Comparison of ENCODE assay signal across 8 cellular contexts in the genomic region with DNA sequence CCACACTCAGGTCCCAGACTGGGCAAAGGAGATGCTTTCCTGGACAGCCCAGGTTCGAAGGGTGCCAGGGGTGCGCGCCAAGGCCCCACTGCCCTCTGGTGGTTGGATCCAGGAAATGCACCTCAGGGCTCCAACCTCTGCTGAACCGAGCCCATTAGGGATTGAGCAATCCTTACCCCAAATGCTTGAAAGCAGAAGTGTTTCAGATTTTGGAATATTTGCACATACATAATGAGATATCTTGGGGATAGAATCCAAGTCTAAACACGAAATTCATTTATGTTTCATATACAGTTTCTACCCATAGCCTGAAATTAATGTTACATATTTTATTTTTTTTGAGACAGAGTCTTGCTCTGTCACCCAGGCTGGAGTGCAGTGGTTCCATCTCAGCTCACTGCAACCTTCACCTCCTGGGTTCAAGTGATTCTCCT. TPM values are rescaled to one million over a fixed set of nuclear protein-coding genes. Genes with fewer than 3 reads are reported as not detected.
DNase-seq lines count a peak whose midpoint lies in the region; ATAC-seq and TF ChIP-seq lines count a peak whose summit lies in the region.

No MANE protein-coding gene starts in this region.

- no peak for TF ChIP-seq POLR2A in ovary (IDR thresholded peaks at IDR 0.05)

- H3K9me3 ChIP-seq in DOHH2 (ENCODE audit: control insufficient read depth, insufficient read depth, low read length) (no peaks in the 10 kb centered on the region), RWPE2 (ENCODE audit: severe bottlenecking) (no peaks in the 10 kb centered on the region), ovary (no peaks in the 10 kb centered on the region)

- H3K27ac Mint-ChIP-seq in activated T-helper 2 cell treated with anti-CD3 and anti-CD28 coated beads, Interferon-gamma antibody, Interleukin-2, Interleukin-4, amounts not matched to agents 10 μg/mL and 5 μg/mL and 100 μg/mL, durations not matched to agents 14 hours and 24 hours and 36 hours: no peak overlapping the region
- peak overlapping the region; percentile 41 for H3K27ac Mint-ChIP-seq in type B pancreatic cell

- WGBS in ovary, 3 donors: 1 to 3% (median 2%) methylated on average over 5 of the region's 5 CpGs

- H3K36me3 ChIP-seq in DOHH2 (ENCODE audit: control insufficient read depth, low read length): no peaks in the 10 kb centered on the region
- H3K36me3 ChIP-seq in KMS-11 (ENCODE audit: insufficient read depth): no peaks in the 10 kb centered on the region
- H3K36me3 ChIP-seq in RWPE2 (ENCODE audit: low read depth): peaks cover 13% of the 10 kb centered on the region
- H3K36me3 ChIP-seq in ovary: no peaks in the 10 kb centered on the region

- peaks cover 2% of the 10 kb centered on the region for H3K4me1 Mint-ChIP-seq in activated T-helper 2 cell treated with anti-CD3 and anti-CD28 coated beads, Interferon-gamma antibody, Interleukin-2, Interleukin-4, amounts not matched to agents 10 μg/mL and 5 μg/mL and 100 μg/mL, durations not matched to agents 14 hours and 24 hours and 36 hours (ENCODE audit: low read depth)
- peaks cover 18% of the 10 kb centered on the region for H3K4me1 Mint-ChIP-seq in type B pancreatic cell (ENCODE audit: unreplicated experiment)

- H3K4me3 Mint-ChIP-seq in activated T-helper 2 cell treated with anti-CD3 and anti-CD28 coated beads, Interferon-gamma antibody, Interleukin-2, Interleukin-4, amounts not matched to agents 10 μg/mL and 5 μg/mL and 100 μg/mL, durations not matched to agents 14 hours and 24 hours and 36 hours (ENCODE audit: low read depth): no peak overlapping the region
- H3K4me3 Mint-ChIP-seq in type B pancreatic cell: peak overlapping the region; percentile 20

- H3K4me3 ChIP-seq in DOHH2 (ENCODE audit: low read length) (no peak overlapping the region), KMS-11 (IDR thresholded peaks at IDR 0.05; ENCODE audit: insufficient read depth, low read depth, low read length) (no peak overlapping the region), RWPE2 (ENCODE audit: severe bottlenecking) (no peak overlapping the region), ovary (no peak overlapping the region)

- H3K27me3 ChIP-seq in DOHH2 (ENCODE audit: control insufficient read depth, low read length) (no peaks in the 10 kb centered on the region), KMS-11 (ENCODE audit: insufficient read depth, low read depth) (no peaks in the 10 kb centered on the region), RWPE2 (ENCODE audit: insufficient read depth, poor library complexity, severe bottlenecking) (no peaks in the 10 kb centered on the region), ovary (no peaks in the 10 kb centered on the region)

- H3K36me3 Mint-ChIP-seq in activated T-helper 2 cell treated with anti-CD3 and anti-CD28 coated beads, Interferon-gamma antibody, Interleukin-2, Interleukin-4, amounts not matched to agents 10 μg/mL and 5 μg/mL and 100 μg/mL, durations not matched to agents 14 hours and 24 hours and 36 hours (ENCODE audit: low read depth): peaks cover 3% of the 10 kb centered on the region
- H3K36me3 Mint-ChIP-seq in type B pancreatic cell: no peaks in the 10 kb centered on the region

- TF ChIP-seq EP300 in ovary (IDR thresholded peaks at IDR 0.05): no peak

- no peak overlapping the region for H3K4me2 ChIP-seq in DOHH2 (ENCODE audit: low read length)
- no peak overlapping the region for H3K4me2 ChIP-seq in KMS-11

- no peak for DNase-seq in RWPE2 (ENCODE audit: low spot score)
- peak; percentile 66 for DNase-seq in activated T-helper 2 cell treated with anti-CD3 and anti-CD28 coated beads, Interferon-gamma antibody, Interleukin-2, Interleukin-4, amounts not matched to agents 10 μg/mL and 5 μg/mL and 100 μg/mL, durations not matched to agents 14 hours and 24 hours and 36 hours (ENCODE audit: low spot score)
- DNase-seq in foreskin melanocyte: peak; percentile 52
- peak; percentile 72 to 87 (median 83) for DNase-seq in ovary
- DNase-seq in type B pancreatic cell (ENCODE audit: extremely low spot score, unreplicated experiment): peak; percentile 84

- peak; percentile 97 for TF ChIP-seq CTCF in DOHH2 (IDR thresholded peaks at IDR 0.05; ENCODE audit: low read depth, low read length, poor library complexity, severe bottlenecking)
- peak; percentile 94 for TF ChIP-seq CTCF in KMS-11 (conservative IDR thresholded peaks at IDR 0.05; ENCODE audit: low read depth, low read length)
- TF ChIP-seq CTCF in RWPE2 (IDR thresholded peaks at IDR 0.05; ENCODE audit: poor library complexity, severe bottlenecking): peak; percentile 97
- TF ChIP-seq CTCF in ovary (IDR thresholded peaks at IDR 0.05): peak; percentile 76 to 95 (median 95)
- peak; percentile 97 for TF ChIP-seq CTCF in type B pancreatic cell (conservative IDR thresholded peaks at IDR 0.05)

- H3K9ac ChIP-seq in KMS-11: no peak overlapping the region

- ATAC-seq in RWPE2 (ENCODE audit: low read depth): peak; percentile 77
- no peak for ATAC-seq in GM18907 (IDR thresholded peaks at IDR 0.05; ENCODE audit: unreplicated experiment)

- no peaks in the 10 kb centered on the region for H3F3A ChIP-seq in DOHH2 (ENCODE audit: control insufficient read depth, insufficient read depth)

- no peaks in the 10 kb centered on the region for H3K9me3 Mint-ChIP-seq in activated T-helper 2 cell treated with anti-CD3 and anti-CD28 coated beads, Interferon-gamma antibody, Interleukin-2, Interleukin-4, amounts not matched to agents 10 μg/mL and 5 μg/mL and 100 μg/mL, durations not matched to agents 14 hours and 24 hours and 36 hours
- H3K9me3 Mint-ChIP-seq in type B pancreatic cell: no peaks in the 10 kb centered on the region

- H3K27ac ChIP-seq in DOHH2 (ENCODE audit: low read depth, low read length) (no peak overlapping the region), KMS-11 (no peak overlapping the region), RWPE2 (ENCODE audit: poor library complexity, severe bottlenecking) (peak overlapping the region; percentile 40), ovary (no peak overlapping the region)

- peak overlapping the region; percentile 24; the same call in 1 of the 2 replicates for H2AFZ ChIP-seq in KMS-11 (ENCODE audit: low read depth)

- H4K20me1 ChIP-seq in DOHH2 (ENCODE audit: control insufficient read depth, insufficient read depth, low read depth, low read length) (no peaks in the 10 kb centered on the region), KMS-11 (ENCODE audit: insufficient read depth) (no peaks in the 10 kb centered on the region; the same call in 1 of the 2 replicates)

- no peaks in the 10 kb centered on the region for H3K27me3 Mint-ChIP-seq in activated T-helper 2 cell treated with anti-CD3 and anti-CD28 coated beads, Interferon-gamma antibody, Interleukin-2, Interleukin-4, amounts not matched to agents 10 μg/mL and 5 μg/mL and 100 μg/mL, durations not matched to agents 14 hours and 24 hours and 36 hours (ENCODE audit: low read depth)
- no peaks in the 10 kb centered on the region for H3K27me3 Mint-ChIP-seq in type B pancreatic cell

- peaks cover 17% of the 10 kb centered on the region for H3K4me1 ChIP-seq in DOHH2 (ENCODE audit: control insufficient read depth, low read length)
- H3K4me1 ChIP-seq in KMS-11 (ENCODE audit: low read depth, poor library complexity, severe bottlenecking): peaks cover 7% of the 10 kb centered on the region
- peaks cover 20% of the 10 kb centered on the region for H3K4me1 ChIP-seq in RWPE2 (ENCODE audit: insufficient read depth, poor library complexity, severe bottlenecking)
- peaks cover 4% of the 10 kb centered on the region for H3K4me1 ChIP-seq in ovary (ENCODE audit: insufficient read depth)

- H3K79me2 ChIP-seq in DOHH2 (ENCODE audit: control insufficient read depth, low read length) (no peaks in the 10 kb centered on the region), KMS-11 (ENCODE audit: insufficient read depth, low read depth) (no peaks in the 10 kb centered on the region)

- intact Hi-C loops in activated T-helper 2 cell treated with anti-CD3 and anti-CD28 coated beads, Interferon-gamma antibody, Interleukin-2, Interleukin-4, amounts not matched to agents 10 μg/mL and 5 μg/mL and 100 μg/mL, durations not matched to agents 14 hours and 24 hours and 36 hours (cut with micrococcal nuclease): loop anchor here (1.0 kb wide), 1 partner anchor 53 kb away; no protein-coding TSS in a partner anchor
- intact Hi-C loops in ovary (cut with DNase I): loop anchor here (2.0 to 5.0 kb wide), 3 partner anchors 51 to 100 kb away; no protein-coding TSS in a partner anchor

- no peaks in the 10 kb centered on the region for H3K9me2 ChIP-seq in DOHH2 (replicated peaks; ENCODE audit: control insufficient read depth, low read length)

RNA-seq across cellular contexts. Expression of gene SLC9A1, which starts 57.4 kb away (rescaled TPM):
- total RNA-seq in activated T-helper 2 cell treated with anti-CD3 and anti-CD28 coated beads, Interferon-gamma antibody, Interleukin-2, Interleukin-4, amounts not matched to agents 10 μg/mL and 5 μg/mL and 100 μg/mL, durations not matched to agents 14 hours and 24 hours and 36 hours: 23.7 and 27.2 TPM in 2 replicates
- total RNA-seq in ovary (10 to 100 TPM in 5 of 7 donors, 1 to 10 TPM in 2; 8.6 to 33.7 (median 14.8) TPM), type B pancreatic cell (ENCODE audit: low replicate concordance) (28.8 and 41.9 TPM in 2 replicates)
- 10 to 100 TPM; 10.6 to 22.0 TPM for polyA plus RNA-seq in ovary
